ENCODE assay signal across 9 cellular contexts in genomic region chr16:17211797-17212196, GRCh38.
DNase-seq lines count a peak whose midpoint lies in the region; ATAC-seq and TF ChIP-seq lines count a peak whose summit lies in the region.
"Had no signal": no experiment of that assay in that cellular context is flagged by ENCODE, and none has a peak within 500 bp of the region (broad histone marks: within the 10 kb centered on the region; RNA-seq: fewer than 3 reads in every experiment).

No MANE protein-coding gene starts in this region.

- H3K27me3 Mint-ChIP-seq in CD8-positive, alpha-beta T cell (ENCODE audit: low read depth) = no peaks in the 10 kb centered on the region
- H3K27me3 Mint-ChIP-seq in activated CD8-positive, alpha-beta memory T cell treated with anti-CD3 and anti-CD28 coated beads, Interleukin-2, amount 10 ng/mL, durations not matched to agents 7 days and 5 days = no peaks in the 10 kb centered on the region
- H3K27me3 Mint-ChIP-seq in naive thymus-derived CD8-positive, alpha-beta T cell = no peaks in the 10 kb centered on the region

- no peak overlapping the region for H3K4me3 ChIP-seq in CD8-positive, alpha-beta T cell (ENCODE audit: low read depth, low read length)
- no peak overlapping the region for H3K4me3 ChIP-seq in Jurkat, Clone E6-1 (ENCODE audit: low read length)
- H3K4me3 ChIP-seq: SJSA1 had no signal

- H3K27ac Mint-ChIP-seq in CD8-positive, alpha-beta T cell = no peak overlapping the region
- H3K27ac Mint-ChIP-seq in activated CD8-positive, alpha-beta memory T cell treated with anti-CD3 and anti-CD28 coated beads, Interleukin-2, amount 10 ng/mL, durations not matched to agents 7 days and 5 days = no peak overlapping the region
- H3K27ac Mint-ChIP-seq in naive thymus-derived CD8-positive, alpha-beta T cell = peak overlapping the region in 4 of 10 donors; percentile 15 to 70 (median 40)

- no peak overlapping the region for H3K27ac ChIP-seq in CD8-positive, alpha-beta T cell (ENCODE audit: low read depth, low read length)
- H3K27ac ChIP-seq: SJSA1 had no signal

- H3K36me3 ChIP-seq in CD8-positive, alpha-beta T cell (ENCODE audit: insufficient read depth, low read length) = no peaks in the 10 kb centered on the region
- H3K36me3 ChIP-seq: SJSA1 had no signal

- peak in 5 of 7 experiments; percentile 4 to 53 (median 38) for DNase-seq in CD8-positive, alpha-beta T cell
- DNase-seq in Jurkat, Clone E6-1 (ENCODE audit: low read depth, low spot score) = peak; percentile 35
- DNase-seq in activated CD8-positive, alpha-beta memory T cell treated with anti-CD3 and anti-CD28 coated beads, Interleukin-2, amount 10 ng/mL, durations not matched to agents 7 days and 5 days = peak; percentile 60
- peak in 7 of 10 donors; percentile 11 to 48 (median 42) for DNase-seq in naive thymus-derived CD8-positive, alpha-beta T cell
- DNase-seq in GM19238 (ENCODE audit: insufficient read length, low spot score) = no peak
- no peak for DNase-seq in NCI-H187 (lab: John Stamatoyannopoulos, UW)
- DNase-seq in cerebellum (ENCODE audit: low spot score) = no peak

- intact Hi-C loops in CD8-positive, alpha-beta T cell (cut with DNase I, micrococcal nuclease) = loop anchor here (1.0 to 10.0 kb wide), 6 partner anchors 206 to 368 kb away; partner anchors contain the start of gene XYLT1 (in 1 of the 2)

- H3K4me3 Mint-ChIP-seq in CD8-positive, alpha-beta T cell = no peak overlapping the region
- H3K4me3 Mint-ChIP-seq in activated CD8-positive, alpha-beta memory T cell treated with anti-CD3 and anti-CD28 coated beads, Interleukin-2, amount 10 ng/mL, durations not matched to agents 7 days and 5 days = no peak overlapping the region
- H3K4me3 Mint-ChIP-seq in naive thymus-derived CD8-positive, alpha-beta T cell = no peak overlapping the region

- peaks cover 19% of the 10 kb centered on the region for H3K4me1 Mint-ChIP-seq in CD8-positive, alpha-beta T cell (ENCODE audit: low read depth)
- peaks cover 20% of the 10 kb centered on the region for H3K4me1 Mint-ChIP-seq in activated CD8-positive, alpha-beta memory T cell treated with anti-CD3 and anti-CD28 coated beads, Interleukin-2, amount 10 ng/mL, durations not matched to agents 7 days and 5 days
- H3K4me1 Mint-ChIP-seq in naive thymus-derived CD8-positive, alpha-beta T cell = peaks cover 11 to 30% (median 23%) of the 10 kb centered on the region in 4 donors

- CTCF ChIA-PET in CD8-positive, alpha-beta T cell (lab: Charles Lee) = interaction anchor here (0.6 to 1.7 kb wide), 10 partner anchors 17 to 367 kb away, joined by 3 to 10 read pairs (median 3); no protein-coding TSS in a partner anchor
- CTCF ChIA-PET in activated CD8-positive, alpha-beta memory T cell treated with anti-CD3 and anti-CD28 coated beads, Interleukin-2, amount 10 ng/mL, durations not matched to agents 7 days and 5 days (lab: Charles Lee) = interaction anchor here (1.0 to 1.4 kb wide), 4 partner anchors 12 to 367 kb away, joined by 3 to 6 read pairs (median 4); no protein-coding TSS in a partner anchor

- no peaks in the 10 kb centered on the region for H3K27me3 ChIP-seq in CD8-positive, alpha-beta T cell (ENCODE audit: insufficient read depth, low read length)
- H3K27me3 ChIP-seq: SJSA1 had no signal

- H3K4me1 ChIP-seq in CD8-positive, alpha-beta T cell (ENCODE audit: insufficient read depth, low read length) = peaks cover 22% of the 10 kb centered on the region
- H3K4me1 ChIP-seq: SJSA1 had no signal

- peaks cover 4% of the 10 kb centered on the region for H3K9me3 Mint-ChIP-seq in CD8-positive, alpha-beta T cell
- H3K9me3 Mint-ChIP-seq in activated CD8-positive, alpha-beta memory T cell treated with anti-CD3 and anti-CD28 coated beads, Interleukin-2, amount 10 ng/mL, durations not matched to agents 7 days and 5 days (ENCODE audit: low read depth) = no peaks in the 10 kb centered on the region
- H3K9me3 Mint-ChIP-seq in naive thymus-derived CD8-positive, alpha-beta T cell = peaks cover 0 to 13% (median 6%) of the 10 kb centered on the region in 9 donors

- peak; percentile 56 for ATAC-seq in CD8-positive, alpha-beta T cell
- ATAC-seq in activated CD8-positive, alpha-beta memory T cell treated with anti-CD3 and anti-CD28 coated beads, Interleukin-2, amount 10 ng/mL, durations not matched to agents 7 days and 5 days = peak; percentile 83
- peak; percentile 53 to 72 for ATAC-seq in naive thymus-derived CD8-positive, alpha-beta T cell
- no peak for ATAC-seq in GM19452 (IDR thresholded peaks at IDR 0.05; ENCODE audit: unreplicated experiment)

- H3K9me3 ChIP-seq in CD8-positive, alpha-beta T cell (ENCODE audit: low read length) = no peaks in the 10 kb centered on the region
- H3K9me3 ChIP-seq: SJSA1 had no signal

- H3K36me3 Mint-ChIP-seq in CD8-positive, alpha-beta T cell = peaks cover 15% of the 10 kb centered on the region
- peaks cover 17% of the 10 kb centered on the region for H3K36me3 Mint-ChIP-seq in activated CD8-positive, alpha-beta memory T cell treated with anti-CD3 and anti-CD28 coated beads, Interleukin-2, amount 10 ng/mL, durations not matched to agents 7 days and 5 days
- peaks cover 8 to 15% (median 10%) of the 10 kb centered on the region in 3 donors for H3K36me3 Mint-ChIP-seq in naive thymus-derived CD8-positive, alpha-beta T cell

- POLR2A ChIA-PET in CD8-positive, alpha-beta T cell (lab: Charles Lee) = no interaction called here
- POLR2A ChIA-PET in naive thymus-derived CD8-positive, alpha-beta T cell (lab: Charles Lee) = interaction anchor here (1.3 kb wide), 1 partner anchor 158 kb away, joined by 4 read pairs; no protein-coding TSS in a partner anchor

- TF ChIP-seq CTCF in CD8-positive, alpha-beta T cell (IDR thresholded peaks at IDR 0.05) = peak; percentile 48

Comparison
In these comparisons a context has a peak if more than half of its experiments do, and no peak if none do; other contexts are left out.
1. DNase-seq: peak in CD8-positive, alpha-beta T cell (5 of 7), Jurkat, Clone E6-1 (single experiment), activated CD8-positive, alpha-beta memory T cell treated with anti-CD3 and anti-CD28 coated beads, Interleukin-2, amount 10 ng/mL, durations not matched to agents 7 days and 5 days (single experiment) and naive thymus-derived CD8-positive, alpha-beta T cell (7 of 10); none in GM19238 (single experiment), NCI-H187 (0 of 2) and cerebellum (single experiment).